ENCODE assay signal across 8 cellular contexts in genomic region chr14:60090864-60091519, GRCh38. TPM values are rescaled to one million over a fixed set of nuclear protein-coding genes. Genes with fewer than 3 reads are reported as not detected.
DNase-seq lines count a peak whose midpoint lies in the region; ATAC-seq and TF ChIP-seq lines count a peak whose summit lies in the region.

No MANE protein-coding gene starts in this region.

- H3K27me3 Mint-ChIP-seq in activated naive CD8-positive, alpha-beta T cell treated with anti-CD3 and anti-CD28 coated beads for 36 hours = no peaks in the 10 kb centered on the region

- intact Hi-C loops in head of caudate nucleus (cut with DNase I) = loop anchor here (5.0 kb wide), 2 partner anchors 76 to 156 kb away; partner anchors contain the start of genes DHRS7 and PPM1A

- no peaks in the 10 kb centered on the region for H3K9me3 ChIP-seq in neutrophil

- ATAC-seq in GM21360 (IDR thresholded peaks at IDR 0.05; ENCODE audit: unreplicated experiment) = no peak

- TF ChIP-seq CTCF in AG10803 (conservative IDR thresholded peaks at IDR 0.05; ENCODE audit: low read length) (no peak), neutrophil (IDR thresholded peaks at IDR 0.05) (no peak)

- peaks cover 1% of the 10 kb centered on the region for H3K9me3 Mint-ChIP-seq in activated naive CD8-positive, alpha-beta T cell treated with anti-CD3 and anti-CD28 coated beads for 36 hours

- peaks cover 19% of the 10 kb centered on the region for H3K36me3 Mint-ChIP-seq in activated naive CD8-positive, alpha-beta T cell treated with anti-CD3 and anti-CD28 coated beads for 36 hours

- H3K4me1 ChIP-seq in neutrophil (ENCODE audit: control insufficient read depth in 1 of 2, insufficient read depth in 1 of 2, low read depth in 1 of 2, low read length in 1 of 2) = peaks cover 25 to 33% of the 10 kb centered on the region in 2 experiments

- H3K27ac Mint-ChIP-seq in activated naive CD8-positive, alpha-beta T cell treated with anti-CD3 and anti-CD28 coated beads for 36 hours = peak overlapping the region; percentile 95

- DNase-seq in AG10803 (ENCODE audit: low read depth) (peak; percentile 69), H4 (ENCODE audit: low spot score) (peak; percentile 58), NCI-H774 (lab: John Stamatoyannopoulos, UW) (peak; percentile 18), head of caudate nucleus (peak in 34 of 42 donors; percentile 4 to 67 (median 34)), NCI-H1048 (lab: John Stamatoyannopoulos, UW) (no peak)
- DNase-seq in activated naive CD8-positive, alpha-beta T cell treated with anti-CD3 and anti-CD28 coated beads for 36 hours = peak; percentile 9

- peak overlapping the region; percentile 97 for H3K4me3 Mint-ChIP-seq in activated naive CD8-positive, alpha-beta T cell treated with anti-CD3 and anti-CD28 coated beads for 36 hours

- H3K4me3 ChIP-seq in AG10803 (ENCODE audit: low read length) (peak overlapping the region; percentile 91), neutrophil (ENCODE audit: low read depth in 1 of 2, low read length in 1 of 2) (peak overlapping the region; percentile 79 to 88)

- H3K4me1 Mint-ChIP-seq in activated naive CD8-positive, alpha-beta T cell treated with anti-CD3 and anti-CD28 coated beads for 36 hours = peaks cover 28% of the 10 kb centered on the region

- no peaks in the 10 kb centered on the region for H3K36me3 ChIP-seq in neutrophil

- peak overlapping the region; percentile 96 for H3K27ac ChIP-seq in neutrophil

- H3K27me3 ChIP-seq in neutrophil = no peaks in the 10 kb centered on the region

RNA-seq across cellular contexts. Expression of gene PCNX4, which starts 0.7 kb away (rescaled TPM):
- total RNA-seq in H4 (2014; rRNA removed; shearing (Covaris generic)) = 48.6 and 65.4 TPM in 2 replicates
- total RNA-seq in activated naive CD8-positive, alpha-beta T cell treated with anti-CD3 and anti-CD28 coated beads for 36 hours = 10 to 100 TPM; 28.3 to 30.9 TPM
